In genomic region chr17:72699566-72699965, GRCh38 we compare ENCODE assay signal across 16 cellular contexts.
A peak's percentile ranks its signal among the peaks of the same experiment; 100 is the strongest.
DNase-seq lines count a peak whose midpoint lies in the region; ATAC-seq, FAIRE-seq and TF ChIP-seq lines count a peak whose summit lies in the region.
"Had no signal": no experiment of that assay in that cellular context is flagged by ENCODE, and none has a peak within 500 bp of the region (broad histone marks: within the 10 kb centered on the region; RNA-seq: fewer than 3 reads in every experiment).

No MANE protein-coding gene starts in this region.

- no peaks in the 10 kb centered on the region for H3K9me2 ChIP-seq in HCT116 (ENCODE audit: insufficient read depth)

- peaks cover 21 to 54% of the 10 kb centered on the region in 2 experiments for H3K4me1 ChIP-seq in HCT116 (ENCODE audit: control insufficient read depth in 1 of 2, insufficient read depth in 2 of 2, low read length in 2 of 2)
- H3K4me1 ChIP-seq in astrocyte (ENCODE audit: insufficient read depth, low read length) = peaks cover 5% of the 10 kb centered on the region
- H3K4me1 ChIP-seq: colonic mucosa had no signal

- H3K27me3 ChIP-seq in HCT116 (ENCODE audit: insufficient read depth, low read length) = no peaks in the 10 kb centered on the region
- no peaks in the 10 kb centered on the region for H3K27me3 ChIP-seq in astrocyte (ENCODE audit: insufficient read depth, low read length)
- H3K27me3 ChIP-seq: colonic mucosa, transverse colon had no signal

- ATAC-seq in HCT116 (peak; percentile 33; the same call in 1 of the 2 replicates), HG03135 (IDR thresholded peaks at IDR 0.05; ENCODE audit: unreplicated experiment) (no peak), HG02623 (IDR thresholded peaks at IDR 0.05; ENCODE audit: unreplicated experiment) (no peak), HG02852 (IDR thresholded peaks at IDR 0.05; ENCODE audit: unreplicated experiment) (no peak)
- ATAC-seq: natural killer cell treated with Interleukin-12 subunit alpha and Interleukin-12 subunit beta and Interleukin-15 and Interleukin-18, amount 100 ng/mL, for 72 hours had no signal

- H3K4me3 Mint-ChIP-seq in astrocyte (ENCODE audit: unreplicated experiment) = no peak overlapping the region
- H3K4me3 Mint-ChIP-seq: natural killer cell treated with Interleukin-12 subunit alpha and Interleukin-12 subunit beta and Interleukin-15 and Interleukin-18, amount 100 ng/mL, for 72 hours had no signal

- H3K27ac Mint-ChIP-seq in astrocyte (ENCODE audit: unreplicated experiment) = no peak overlapping the region
- H3K27ac Mint-ChIP-seq: natural killer cell treated with Interleukin-12 subunit alpha and Interleukin-12 subunit beta and Interleukin-15 and Interleukin-18, amount 100 ng/mL, for 72 hours had no signal

- no peaks in the 10 kb centered on the region; a peak in 1 of 4 replicates for H3K36me3 ChIP-seq in HCT116 (ENCODE audit: control insufficient read depth in 1 of 2, insufficient read depth in 2 of 2, low read length in 2 of 2)
- H3K36me3 ChIP-seq in astrocyte (ENCODE audit: insufficient read depth, low read length) = no peaks in the 10 kb centered on the region
- H3K36me3 ChIP-seq: colonic mucosa, transverse colon had no signal

- TF ChIP-seq CTCF in HCT116 (IDR thresholded peaks at IDR 0.05 in 2 of 3, conservative IDR thresholded peaks at IDR 0.05 in 1 of 3; ENCODE audit: borderline replicate concordance in 1 of 3, insufficient read depth in 1 of 3, low read depth in 2 of 3, low read length in 2 of 3) (no peak), astrocyte (IDR thresholded peaks at IDR 0.05; ENCODE audit: insufficient read depth, low read depth, low read length) (no peak)

- no peaks in the 10 kb centered on the region for H3K27me3 Mint-ChIP-seq in astrocyte (ENCODE audit: low read depth, unreplicated experiment)
- H3K27me3 Mint-ChIP-seq: natural killer cell treated with Interleukin-12 subunit alpha and Interleukin-12 subunit beta and Interleukin-15 and Interleukin-18, amount 100 ng/mL, for 72 hours had no signal

- intact Hi-C loops in HCT116 (cut with micrococcal nuclease) = no loop called here
- intact Hi-C loops in head of caudate nucleus (cut with DNase I) = no loop called here

- H3K4me2 ChIP-seq in HCT116 (ENCODE audit: low read length) (0 out of 2 replicates have a peak overlapping the region, but pooled peaks have one; percentile 1), astrocyte (ENCODE audit: low read length) (peak overlapping the region; percentile 35)

- no peak for FAIRE-seq in astrocyte (lab: Jason Lieb, UNC)

- H3K9ac ChIP-seq in HCT116 (ENCODE audit: low read length) = 0 out of 2 replicates have a peak overlapping the region, but pooled peaks have one; percentile 0
- peak overlapping the region; percentile 32 for H3K9ac ChIP-seq in astrocyte (ENCODE audit: low read length)

- H3K4me3 ChIP-seq in HCT116 (replicated peaks in 1 of 2; ENCODE audit: low read depth in 1 of 2, low read length in 2 of 2) = no peak overlapping the region
- no peak overlapping the region for H3K4me3 ChIP-seq in astrocyte (ENCODE audit: insufficient read depth, low read depth, low read length)
- H3K4me3 ChIP-seq: colonic mucosa, transverse colon had no signal

- H3K79me2 ChIP-seq in HCT116 (ENCODE audit: insufficient read depth, low read length) (no peaks in the 10 kb centered on the region), astrocyte (ENCODE audit: insufficient read depth, low read length) (no peaks in the 10 kb centered on the region)

- RAD21 ChIA-PET in HCT116 (lab: Charles Lee; ENCODE audit: low non-redundant PET in 1 of 2, low total read pairs in 2 of 2, uncharacterized antibody in 2 of 2, unreplicated experiment in 2 of 2) = interaction anchor here in 1 of 2 experiments (1.2 kb wide), 2 partner anchors 140 to 142 kb away, joined by 3 to 4 read pairs; no protein-coding TSS in a partner anchor

- no peak for TF ChIP-seq RAD21 in HCT116 (IDR thresholded peaks at IDR 0.05; ENCODE audit: low read depth)

- BruUV-seq in HCT116 (replicated peaks; lab: Mats Ljungman, UMichigan) = no TSS peak

- TF ChIP-seq POLR2A in HCT116 (IDR thresholded peaks at IDR 0.05; ENCODE audit: borderline replicate concordance, extremely low read depth, insufficient read depth, insufficient read length) = no peak

- DNase-seq in HCT116 (ENCODE audit: low read depth, low spot score) (no peak), astrocyte (ENCODE audit: low read depth) (peak; percentile 64), head of caudate nucleus (peak in 40 of 42 donors; percentile 16 to 90 (median 58)), stromal cell of bone marrow (ENCODE audit: low read depth) (peak; percentile 67)
- DNase-seq: activated naive CD4-positive, alpha-beta T cell; colonic mucosa; kidney glomerular epithelial cell; NCI-H1105 treated with DMSO at 0.1 percent for 48 hours; NCI-H526 treated with DMSO at 0.1 percent for 48 hours; SIG-M5; stimulated activated CD4-positive, alpha-beta T cell treated with anti-CD3 and anti-CD28 coated beads, Interleukin-12 subunit alpha, Interleukin-12 subunit beta, amount 100 ng/mL, for 4 hours; transverse colon had no signal

- peaks cover 7% of the 10 kb centered on the region for H3K9me3 Mint-ChIP-seq in astrocyte (ENCODE audit: unreplicated experiment)
- H3K9me3 Mint-ChIP-seq: natural killer cell treated with Interleukin-12 subunit alpha and Interleukin-12 subunit beta and Interleukin-15 and Interleukin-18, amount 100 ng/mL, for 72 hours had no signal

- H3K27ac ChIP-seq in HCT116 (ENCODE audit: low read depth, low read length) (no peak overlapping the region), astrocyte (ENCODE audit: low read depth, low read length) (no peak overlapping the region)
- H3K27ac ChIP-seq: colonic mucosa, transverse colon had no signal

- peaks cover 0 to 4% of the 10 kb centered on the region in 2 experiments; a peak in 1 of 4 replicates for H3K9me3 ChIP-seq in HCT116 (ENCODE audit: control insufficient read depth in 1 of 2, insufficient read depth in 1 of 2, low read depth in 1 of 2, low read length in 2 of 2)
- no peaks in the 10 kb centered on the region for H3K9me3 ChIP-seq in astrocyte (ENCODE audit: insufficient read depth, low read depth, low read length)
- H3K9me3 ChIP-seq: colonic mucosa, transverse colon had no signal

- POLR2A ChIA-PET in HCT116 (lab: Charles Lee) = interaction anchor here (0.9 to 2.8 kb wide), 4 partner anchors 12 to 107 kb away, joined by 3 to 7 read pairs (median 4); no protein-coding TSS in a partner anchor

- CTCF ChIA-PET in HCT116 (lab: Charles Lee) = interaction anchor here (3.3 kb wide), 1 partner anchor 142 kb away, joined by 19 read pairs; no protein-coding TSS in a partner anchor

- no peaks in the 10 kb centered on the region for H3K36me3 Mint-ChIP-seq in astrocyte (ENCODE audit: low read depth, unreplicated experiment)
- H3K36me3 Mint-ChIP-seq: natural killer cell treated with Interleukin-12 subunit alpha and Interleukin-12 subunit beta and Interleukin-15 and Interleukin-18, amount 100 ng/mL, for 72 hours had no signal

- H3K4me1 Mint-ChIP-seq in astrocyte (ENCODE audit: low read depth, unreplicated experiment) = peaks cover 3% of the 10 kb centered on the region

- no peak overlapping the region for H2AFZ ChIP-seq in HCT116 (ENCODE audit: low read depth, low read length, poor library complexity, severe bottlenecking)
- no peak overlapping the region for H2AFZ ChIP-seq in astrocyte (ENCODE audit: low read depth, low read length)

- H4K20me1 ChIP-seq in HCT116 (ENCODE audit: insufficient read depth) = no peaks in the 10 kb centered on the region
- no peaks in the 10 kb centered on the region for H4K20me1 ChIP-seq in astrocyte (ENCODE audit: insufficient read depth, low read length)

TF ChIP-seq in HCT116, 20 proteins besides CTCF, POLR2A, EP300 and RAD21:
- TF ChIP-seq POLR2AphosphoS5 (IDR thresholded peaks at IDR 0.05; ENCODE audit: low read depth, low read length) = no peak
